Comparison of ENCODE assay signal across 32 cellular contexts in genomic region chr5:116746668-116747067, GRCh38.
"Had no signal": no experiment of that assay in that cellular context is flagged by ENCODE, and none has a peak within 500 bp of the region (broad histone marks: within the 10 kb centered on the region; RNA-seq: fewer than 3 reads in every experiment).

No MANE protein-coding gene starts in this region.

- H3K27ac ChIP-seq: adrenal gland, body of pancreas, esophagus muscularis mucosa, foreskin keratinocyte, gastrocnemius medialis, WERI-Rb-1 had no signal

- H3K36me3 ChIP-seq: adrenal gland, esophagus muscularis mucosa, gastrocnemius medialis, WERI-Rb-1 had no signal

- H3K4me1 ChIP-seq: adrenal gland, body of pancreas, foreskin keratinocyte, gastrocnemius medialis had no signal

- H3K9me3 ChIP-seq: adrenal gland, body of pancreas, esophagus muscularis mucosa, gastrocnemius medialis had no signal

- H3K4me3 ChIP-seq: adrenal gland, body of pancreas, esophagus muscularis mucosa, gastrocnemius medialis had no signal

- H3K27me3 ChIP-seq: adrenal gland, body of pancreas, esophagus muscularis mucosa, foreskin keratinocyte, gastrocnemius medialis had no signal

- ATAC-seq: activated CD4-positive, CD25-positive, alpha-beta regulatory T cell treated with anti-CD3 and anti-CD28 coated beads, Interleukin-2, amount 50 U/mL, for 24 hours; activated CD8-positive, alpha-beta memory T cell treated with anti-CD3 and anti-CD28 coated beads, Interleukin-2, amount 10 ng/mL, durations not matched to agents 7 days and 5 days; activated CD8-positive, alpha-beta T cell treated with anti-CD3 and anti-CD28 coated beads, Interleukin-2, amount 10 ng/mL, durations not matched to agents 7 days and 5 days; activated naive CD8-positive, alpha-beta T cell treated with anti-CD3 and anti-CD28 coated beads, Interleukin-2, amount 50 U/mL, for 24 hours; body of pancreas; effector memory CD8-positive, alpha-beta T cell; foreskin keratinocyte; gastrocnemius medialis; T-helper 17 cell had no signal

- FAIRE-seq: colon had no signal

- DNase-seq: activated B cell treated with CpG ODN at 0.5 μM for 24 hours; activated CD4-positive, alpha-beta memory T cell treated with anti-CD3 and anti-CD28 coated beads for 36 hours; activated CD4-positive, alpha-beta T cell treated with anti-CD3 and anti-CD28 coated beads for 48 hours; activated CD8-positive, alpha-beta memory T cell treated with anti-CD3 and anti-CD28 coated beads, Interleukin-2, amount 10 ng/mL, durations not matched to agents 7 days and 5 days; activated CD8-positive, alpha-beta memory T cell treated with anti-CD3 and anti-CD28 coated beads, Interleukin-2, amount 50 U/mL, for 4 hours; activated CD8-positive, alpha-beta T cell treated with anti-CD3 and anti-CD28 coated beads, Interleukin-2, amount 10 ng/mL, durations not matched to agents 7 days and 5 days; activated effector memory CD4-positive, alpha-beta T cell treated with anti-CD3 and anti-CD28 coated beads, Interleukin-2, amount 50 U/mL, for 16 hours; activated naive CD4-positive, alpha-beta T cell treated with anti-CD3 and anti-CD28 coated beads for 36 hours; activated naive CD8-positive, alpha-beta T cell treated with anti-CD3 and anti-CD28 coated beads for 36 hours; activated naive CD8-positive, alpha-beta T cell treated with anti-CD3 and anti-CD28 coated beads, Interleukin-2, amount 50 U/mL, for 24 hours; activated T-cell treated with anti-CD3 and anti-CD28 coated beads, Interleukin-2, amount 50 U/mL, for 1 hour; activated T-cell treated with anti-CD3 and anti-CD28 coated beads, Interleukin-2, amount 50 U/mL, for 48 hours; adrenal gland; amygdala; aorta; body of pancreas; caudate nucleus; cortex of kidney; dermis blood vessel endothelial cell; effector CD4-positive, alpha-beta T cell; effector memory CD8-positive, alpha-beta T cell; erythroblast; foreskin keratinocyte; gastrocnemius medialis; glutamatergic neuron; T-helper 1 cell; T-helper 17 cell; T1000; WERI-Rb-1 had no signal
